26 cellular contexts compared by ENCODE assay signal in the genomic region with DNA sequence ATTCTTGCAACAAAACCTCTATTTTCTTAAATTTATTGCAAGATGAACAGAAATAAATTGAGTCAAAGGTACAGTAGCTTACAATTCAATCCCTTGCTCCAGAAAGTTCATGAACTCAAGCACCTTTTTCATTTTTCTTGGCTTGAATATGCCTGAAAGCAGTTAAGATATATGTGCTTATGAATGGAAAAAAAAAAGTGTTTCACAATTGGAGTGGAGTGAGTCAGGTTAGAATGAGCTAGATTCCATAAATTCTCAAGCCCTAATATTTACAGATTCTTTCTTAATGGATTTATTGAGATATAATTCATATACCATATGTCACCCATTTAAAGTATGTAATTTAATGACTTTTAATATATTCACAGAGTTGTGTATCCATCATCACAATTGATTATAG. TPM values are rescaled to one million over a fixed set of nuclear protein-coding genes. Genes with fewer than 3 reads are reported as not detected.
DNase-seq lines count a peak whose midpoint lies in the region; ATAC-seq and TF ChIP-seq lines count a peak whose summit lies in the region.
"Had no signal": no experiment of that assay in that cellular context is flagged by ENCODE, and none has a peak within 500 bp of the region (broad histone marks: within the 10 kb centered on the region; RNA-seq: fewer than 3 reads in every experiment).

No MANE protein-coding gene starts in this region.

- H3K4me1 Mint-ChIP-seq in immature natural killer cell, result peaks cover 51 to 58% of the 10 kb centered on the region in 2 donors
- peaks cover 36% of the 10 kb centered on the region for H3K4me1 Mint-ChIP-seq in activated T-cell treated with anti-CD3 and anti-CD28 coated beads, Interleukin-2, amount 50 U/mL, for 72 hours (ENCODE audit: low read depth)
- H3K4me1 Mint-ChIP-seq: GM23338 had no signal

- H3K36me3 Mint-ChIP-seq in immature natural killer cell, result no peaks in the 10 kb centered on the region
- peaks cover 0 to 1% of the 10 kb centered on the region in 2 donors for H3K36me3 Mint-ChIP-seq in activated T-cell treated with anti-CD3 and anti-CD28 coated beads, Interleukin-2, amount 50 U/mL, for 72 hours (ENCODE audit: insufficient read depth in 2 of 2)
- H3K36me3 Mint-ChIP-seq: naive thymus-derived CD8-positive, alpha-beta T cell had no signal

- DNase-seq in AG10803 (ENCODE audit: low read depth) (peak; percentile 71), HS-5 (ENCODE audit: low read depth) (peak; percentile 16), cardiac fibroblast (ENCODE audit: low read depth in 2 of 2) (peak; percentile 39 to 65), immature natural killer cell (no peak), NCI-H187 (lab: John Stamatoyannopoulos, UW) (no peak)
- no peak for DNase-seq in activated T-cell treated with anti-CD3 and anti-CD28 coated beads, Interleukin-2, amount 50 U/mL, for 72 hours
- DNase-seq: activated CD4-positive, alpha-beta T cell treated with anti-CD3 and anti-CD28 coated beads for 36 hours; activated naive CD4-positive, alpha-beta T cell treated with anti-CD3 and anti-CD28 coated beads for 36 hours; activated T-cell treated with anti-CD3 and anti-CD28 coated beads, Interleukin-2, amount 50 U/mL, for 24 hours; central memory CD4-positive, alpha-beta T cell; islet precursor cell; left ventricle myocardium superior; MG63; midbrain; naive thymus-derived CD8-positive, alpha-beta T cell; NCI-H524 treated with DMSO at 0.1 percent for 48 hours; retina; stimulated activated CD4-positive, alpha-beta T cell treated with anti-CD3 and anti-CD28 coated beads, Interleukin-4, amount 100 ng/mL, for 24 hours; stimulated activated naive B cell treated with anti-CD40 and anti-IgM and Interleukin-4, amounts not matched to agents 10 μg/mL and 1 μg/mL and 100 μg/mL, for 72 hours had no signal

- peaks cover 0 to 3% (median 0%) of the 10 kb centered on the region in 3 donors for H3K27me3 Mint-ChIP-seq in immature natural killer cell (ENCODE audit: low read depth in 3 of 3)
- no peaks in the 10 kb centered on the region for H3K27me3 Mint-ChIP-seq in activated T-cell treated with anti-CD3 and anti-CD28 coated beads, Interleukin-2, amount 50 U/mL, for 72 hours (ENCODE audit: low read depth)
- H3K27me3 Mint-ChIP-seq: activated CD4-positive, alpha-beta T cell treated with anti-CD3 and anti-CD28 coated beads for 36 hours; activated T-cell treated with anti-CD3 and anti-CD28 coated beads, Interleukin-2, amount 50 U/mL, for 24 hours; naive thymus-derived CD8-positive, alpha-beta T cell; stimulated activated naive B cell treated with anti-CD40 and anti-IgM and Interleukin-4, amounts not matched to agents 10 μg/mL and 1 μg/mL and 100 μg/mL, for 72 hours had no signal

- ATAC-seq in activated T-cell treated with anti-CD3 and anti-CD28 coated beads, Interleukin-2, amount 50 U/mL, for 72 hours (replicated peaks in 1 of 2), result no peak
- no peak for ATAC-seq in GM19395 (IDR thresholded peaks at IDR 0.05; ENCODE audit: unreplicated experiment)
- ATAC-seq: activated CD4-positive, alpha-beta T cell treated with anti-CD3 and anti-CD28 coated beads for 36 hours; GM23338; K562; left ventricle myocardium superior; naive thymus-derived CD8-positive, alpha-beta T cell; stimulated activated naive B cell treated with anti-CD40 and anti-IgM and Interleukin-4, amounts not matched to agents 10 μg/mL and 1 μg/mL and 100 μg/mL, for 72 hours had no signal

- H3K4me3 ChIP-seq in AG10803 (ENCODE audit: low read length) (no peak overlapping the region), cardiac fibroblast (replicated peaks in 1 of 2; ENCODE audit: low read depth in 2 of 2, low read length in 2 of 2) (no peak overlapping the region)
- H3K4me3 ChIP-seq: GM23338, hepatocyte, K562, MG63, SJSA1, suprapubic skin had no signal

- peak overlapping the region in 5 of 6 donors; percentile 63 to 99 (median 88) for H3K27ac Mint-ChIP-seq in immature natural killer cell
- no peak overlapping the region for H3K27ac Mint-ChIP-seq in activated T-cell treated with anti-CD3 and anti-CD28 coated beads, Interleukin-2, amount 50 U/mL, for 72 hours
- H3K27ac Mint-ChIP-seq: activated CD4-positive, alpha-beta T cell treated with anti-CD3 and anti-CD28 coated beads for 36 hours; activated naive CD4-positive, alpha-beta T cell treated with anti-CD3 and anti-CD28 coated beads for 36 hours; activated T-cell treated with anti-CD3 and anti-CD28 coated beads, Interleukin-2, amount 50 U/mL, for 24 hours; GM23338; stimulated activated naive B cell treated with anti-CD40 and anti-IgM and Interleukin-4, amounts not matched to agents 10 μg/mL and 1 μg/mL and 100 μg/mL, for 72 hours; T-helper 1 cell treated with Interleukin-12 subunit alpha and Interleukin-12 subunit beta and Interleukin-4 antibody, amounts not matched to agents 30 μg/mL and 1 μg/mL, for 36 hours had no signal

- no peak for TF ChIP-seq CTCF in AG10803 (conservative IDR thresholded peaks at IDR 0.05; ENCODE audit: low read length)
- no peak for TF ChIP-seq CTCF in cardiac fibroblast (IDR thresholded peaks at IDR 0.05; ENCODE audit: low read depth, low read length)

- H3K9me3 Mint-ChIP-seq in immature natural killer cell, result no peaks in the 10 kb centered on the region
- peaks cover 0 to 2% of the 10 kb centered on the region in 2 donors for H3K9me3 Mint-ChIP-seq in activated T-cell treated with anti-CD3 and anti-CD28 coated beads, Interleukin-2, amount 50 U/mL, for 72 hours
- H3K9me3 Mint-ChIP-seq: activated naive CD4-positive, alpha-beta T cell treated with anti-CD3 and anti-CD28 coated beads for 36 hours; activated T-cell treated with anti-CD3 and anti-CD28 coated beads, Interleukin-2, amount 50 U/mL, for 24 hours; GM23338; naive thymus-derived CD8-positive, alpha-beta T cell; T-helper 1 cell treated with Interleukin-12 subunit alpha and Interleukin-12 subunit beta and Interleukin-4 antibody, amounts not matched to agents 30 μg/mL and 1 μg/mL, for 36 hours had no signal

- H3K4me3 Mint-ChIP-seq in immature natural killer cell, result peak overlapping the region in 4 of 5 donors; percentile 25 to 55 (median 32)
- no peak overlapping the region for H3K4me3 Mint-ChIP-seq in activated T-cell treated with anti-CD3 and anti-CD28 coated beads, Interleukin-2, amount 50 U/mL, for 72 hours
- H3K4me3 Mint-ChIP-seq: activated CD4-positive, alpha-beta T cell treated with anti-CD3 and anti-CD28 coated beads for 36 hours; activated naive CD4-positive, alpha-beta T cell treated with anti-CD3 and anti-CD28 coated beads for 36 hours; activated T-cell treated with anti-CD3 and anti-CD28 coated beads, Interleukin-2, amount 50 U/mL, for 24 hours; GM23338; stimulated activated naive B cell treated with anti-CD40 and anti-IgM and Interleukin-4, amounts not matched to agents 10 μg/mL and 1 μg/mL and 100 μg/mL, for 72 hours; T-helper 1 cell treated with Interleukin-12 subunit alpha and Interleukin-12 subunit beta and Interleukin-4 antibody, amounts not matched to agents 30 μg/mL and 1 μg/mL, for 36 hours had no signal

RNA-seq across cellular contexts. Expression of a gene that starts 39.6 kb away (rescaled TPM):
- 10 to 100 TPM; 10.4 to 20.0 (median 11.4) TPM for polyA plus RNA-seq in immature natural killer cell
- 10 to 100 TPM; 22.3 to 22.9 TPM for total RNA-seq in activated T-cell treated with anti-CD3 and anti-CD28 coated beads, Interleukin-2, amount 50 U/mL, for 72 hours

Comparison
In these comparisons a context has a peak if more than half of its experiments do, and no peak if none do; other contexts are left out.
1. DNase-seq: peak in AG10803 (single experiment), HS-5 (single experiment) and cardiac fibroblast (2 of 2); none in immature natural killer cell (0 of 3), activated T-cell treated with anti-CD3 and anti-CD28 coated beads, Interleukin-2, amount 50 U/mL, for 72 hours (0 of 2) and NCI-H187 (0 of 2).
2. H3K4me3 Mint-ChIP-seq: peak in immature natural killer cell (4 of 5); none in activated T-cell treated with anti-CD3 and anti-CD28 coated beads, Interleukin-2, amount 50 U/mL, for 72 hours (0 of 2).